In the genomic region with DNA sequence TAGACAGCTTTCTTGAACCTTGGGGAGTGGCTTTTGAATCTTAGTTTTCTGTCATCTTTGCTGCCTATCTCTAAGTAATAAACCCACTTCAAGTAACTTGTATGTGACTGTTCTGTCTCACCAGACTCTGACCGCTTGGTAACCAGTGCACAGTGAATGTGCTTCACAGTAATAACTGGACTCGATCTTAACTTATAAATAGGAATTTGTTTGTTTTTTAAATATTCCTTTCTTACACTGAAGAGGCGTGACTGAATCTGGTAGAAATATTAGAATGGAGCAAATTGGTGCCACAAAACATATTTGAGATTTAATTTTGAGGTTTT, we compare ENCODE assay signal across 2 cellular contexts.
TF ChIP-seq lines count a peak whose summit lies in the region.

No MANE protein-coding gene starts in this region.

TF ChIP-seq in SK-N-SH, 30 proteins besides CTCF, POLR2A, EP300 and RAD21 (continued from another document):
- TF ChIP-seq, protein P1, sequence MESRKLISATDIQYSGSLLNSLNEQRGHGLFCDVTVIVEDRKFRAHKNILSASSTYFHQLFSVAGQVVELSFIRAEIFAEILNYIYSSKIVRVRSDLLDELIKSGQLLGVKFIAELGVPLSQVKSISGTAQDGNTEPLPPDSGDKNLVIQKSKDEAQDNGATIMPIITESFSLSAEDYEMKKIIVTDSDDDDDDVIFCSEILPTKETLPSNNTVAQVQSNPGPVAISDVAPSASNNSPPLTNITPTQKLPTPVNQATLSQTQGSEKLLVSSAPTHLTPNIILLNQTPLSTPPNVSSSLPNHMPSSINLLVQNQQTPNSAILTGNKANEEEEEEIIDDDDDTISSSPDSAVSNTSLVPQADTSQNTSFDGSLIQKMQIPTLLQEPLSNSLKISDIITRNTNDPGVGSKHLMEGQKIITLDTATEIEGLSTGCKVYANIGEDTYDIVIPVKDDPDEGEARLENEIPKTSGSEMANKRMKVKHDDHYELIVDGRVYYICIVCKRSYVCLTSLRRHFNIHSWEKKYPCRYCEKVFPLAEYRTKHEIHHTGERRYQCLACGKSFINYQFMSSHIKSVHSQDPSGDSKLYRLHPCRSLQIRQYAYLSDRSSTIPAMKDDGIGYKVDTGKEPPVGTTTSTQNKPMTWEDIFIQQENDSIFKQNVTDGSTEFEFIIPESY (IDR thresholded peaks at IDR 0.05; ENCODE audit: borderline replicate concordance, low read depth), result no peak
- TF ChIP-seq, protein P2, sequence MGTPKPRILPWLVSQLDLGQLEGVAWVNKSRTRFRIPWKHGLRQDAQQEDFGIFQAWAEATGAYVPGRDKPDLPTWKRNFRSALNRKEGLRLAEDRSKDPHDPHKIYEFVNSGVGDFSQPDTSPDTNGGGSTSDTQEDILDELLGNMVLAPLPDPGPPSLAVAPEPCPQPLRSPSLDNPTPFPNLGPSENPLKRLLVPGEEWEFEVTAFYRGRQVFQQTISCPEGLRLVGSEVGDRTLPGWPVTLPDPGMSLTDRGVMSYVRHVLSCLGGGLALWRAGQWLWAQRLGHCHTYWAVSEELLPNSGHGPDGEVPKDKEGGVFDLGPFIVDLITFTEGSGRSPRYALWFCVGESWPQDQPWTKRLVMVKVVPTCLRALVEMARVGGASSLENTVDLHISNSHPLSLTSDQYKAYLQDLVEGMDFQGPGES (IDR thresholded peaks at IDR 0.05; ENCODE audit: low read depth, low read length), result no peak
- TF ChIP-seq, protein P3, sequence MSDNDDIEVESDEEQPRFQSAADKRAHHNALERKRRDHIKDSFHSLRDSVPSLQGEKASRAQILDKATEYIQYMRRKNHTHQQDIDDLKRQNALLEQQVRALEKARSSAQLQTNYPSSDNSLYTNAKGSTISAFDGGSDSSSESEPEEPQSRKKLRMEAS (IDR thresholded peaks at IDR 0.05; ENCODE audit: low read depth), result no peak
- TF ChIP-seq RCOR1 (IDR thresholded peaks at IDR 0.05; ENCODE audit: low read length) (no peak), FOSL2 (IDR thresholded peaks at IDR 0.05; ENCODE audit: borderline replicate concordance, low read depth) (no peak), FOXJ3 (CRISPR knock-in tag; IDR thresholded peaks at IDR 0.05) (no peak), FOXM1 (IDR thresholded peaks at IDR 0.05; ENCODE audit: low read depth) (no peak), TAF1 (IDR thresholded peaks at IDR 0.05; ENCODE audit: borderline replicate concordance, low read depth, low read length) (no peak), POLR2AphosphoS5 (IDR thresholded peaks at IDR 0.05; ENCODE audit: low read depth, low read length) (no peak), NFIC (IDR thresholded peaks at IDR 0.05; ENCODE audit: borderline replicate concordance) (no peak), TEAD4 (IDR thresholded peaks at IDR 0.05; ENCODE audit: borderline replicate concordance, insufficient read depth) (no peak), RXRA (IDR thresholded peaks at IDR 0.05; ENCODE audit: borderline replicate concordance, low read depth) (no peak)
- TF ChIP-seq, protein P4, sequence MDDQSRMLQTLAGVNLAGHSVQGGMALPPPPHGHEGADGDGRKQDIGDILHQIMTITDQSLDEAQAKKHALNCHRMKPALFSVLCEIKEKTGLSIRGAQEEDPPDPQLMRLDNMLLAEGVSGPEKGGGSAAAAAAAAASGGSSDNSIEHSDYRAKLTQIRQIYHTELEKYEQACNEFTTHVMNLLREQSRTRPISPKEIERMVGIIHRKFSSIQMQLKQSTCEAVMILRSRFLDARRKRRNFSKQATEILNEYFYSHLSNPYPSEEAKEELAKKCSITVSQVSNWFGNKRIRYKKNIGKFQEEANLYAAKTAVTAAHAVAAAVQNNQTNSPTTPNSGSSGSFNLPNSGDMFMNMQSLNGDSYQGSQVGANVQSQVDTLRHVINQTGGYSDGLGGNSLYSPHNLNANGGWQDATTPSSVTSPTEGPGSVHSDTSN (IDR thresholded peaks at IDR 0.05), result no peak

TF ChIP-seq in SK-N-SH treated with all-trans-retinoic acid at 6 μM for 48 hours, 23 proteins besides CTCF, POLR2A, EP300 and RAD21 (continued from another document):
- TF ChIP-seq, protein P5, sequence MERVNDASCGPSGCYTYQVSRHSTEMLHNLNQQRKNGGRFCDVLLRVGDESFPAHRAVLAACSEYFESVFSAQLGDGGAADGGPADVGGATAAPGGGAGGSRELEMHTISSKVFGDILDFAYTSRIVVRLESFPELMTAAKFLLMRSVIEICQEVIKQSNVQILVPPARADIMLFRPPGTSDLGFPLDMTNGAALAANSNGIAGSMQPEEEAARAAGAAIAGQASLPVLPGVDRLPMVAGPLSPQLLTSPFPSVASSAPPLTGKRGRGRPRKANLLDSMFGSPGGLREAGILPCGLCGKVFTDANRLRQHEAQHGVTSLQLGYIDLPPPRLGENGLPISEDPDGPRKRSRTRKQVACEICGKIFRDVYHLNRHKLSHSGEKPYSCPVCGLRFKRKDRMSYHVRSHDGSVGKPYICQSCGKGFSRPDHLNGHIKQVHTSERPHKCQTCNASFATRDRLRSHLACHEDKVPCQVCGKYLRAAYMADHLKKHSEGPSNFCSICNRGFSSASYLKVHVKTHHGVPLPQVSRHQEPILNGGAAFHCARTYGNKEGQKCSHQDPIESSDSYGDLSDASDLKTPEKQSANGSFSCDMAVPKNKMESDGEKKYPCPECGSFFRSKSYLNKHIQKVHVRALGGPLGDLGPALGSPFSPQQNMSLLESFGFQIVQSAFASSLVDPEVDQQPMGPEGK (CRISPR knock-in tag; IDR thresholded peaks at IDR 0.05; ENCODE audit: borderline replicate concordance), result no peak
- no peak for TF ChIP-seq ZC3H10 (CRISPR knock-in tag; IDR thresholded peaks at IDR 0.05)
TF ChIP-seq in SK-N-SH treated with all-trans-retinoic acid at 6 μM for 48 hours: peak in this region for 0.
